ENCODE assay signal across 12 cellular contexts in genomic region chr1:19342077-19342775, GRCh38. TPM values are rescaled to one million over a fixed set of nuclear protein-coding genes. Genes with fewer than 3 reads are reported as not detected.
DNase-seq lines count a peak whose midpoint lies in the region; ATAC-seq, FAIRE-seq and TF ChIP-seq lines count a peak whose summit lies in the region.
"Had no signal": no experiment of that assay in that cellular context is flagged by ENCODE, and none has a peak within 500 bp of the region (broad histone marks: within the 10 kb centered on the region; RNA-seq: fewer than 3 reads in every experiment).

No MANE protein-coding gene starts in this region.

- H3K79me1 ChIP-seq in H1 (ENCODE audit: low read depth, low read length), result no peaks in the 10 kb centered on the region

- H3K36me3 ChIP-seq in H1 (ENCODE audit: control insufficient read depth in 2 of 4, insufficient read depth in 4 of 4, low read length in 3 of 4) (peaks cover 3 to 18% (median 5%) of the 10 kb centered on the region in 4 experiments; a peak in 4 of 8 replicates), right atrium auricular region (peaks cover 73% of the 10 kb centered on the region)

- H3K36me3 Mint-ChIP-seq in activated naive CD4-positive, alpha-beta T cell treated with anti-CD3 and anti-CD28 coated beads, Interleukin-2, amount 50 U/mL, for 72 hours, result no peaks in the 10 kb centered on the region
- peaks cover 8% of the 10 kb centered on the region for H3K36me3 Mint-ChIP-seq in type B pancreatic cell
- H3K36me3 Mint-ChIP-seq: activated naive CD8-positive, alpha-beta T cell had no signal

- no peak for TF ChIP-seq EP300 in H1 (IDR thresholded peaks at IDR 0.05; ENCODE audit: borderline replicate concordance in 1 of 2, low read depth in 2 of 2, low read length in 2 of 2)

- DNase-seq in activated naive CD4-positive, alpha-beta T cell treated with anti-CD3 and anti-CD28 coated beads, Interleukin-2, amount 50 U/mL, for 72 hours (ENCODE audit: low spot score in 2 of 2), result no peak
- DNase-seq in activated naive CD4-positive, alpha-beta T cell (lab: John Stamatoyannopoulos, UW), result no peak
- DNase-seq in H1 (ENCODE audit: low read depth in 1 of 2, low spot score in 2 of 2) (no peak), right atrium auricular region (ENCODE audit: low spot score) (peak; percentile 66), type B pancreatic cell (ENCODE audit: extremely low spot score, unreplicated experiment) (no peak), KG1 (lab: John Stamatoyannopoulos, UW) (no peak)
- DNase-seq: NCI-H187 had no signal

- H3K4me1 ChIP-seq in H1 (replicated peaks in 1 of 4; ENCODE audit: control insufficient read depth in 3 of 4, insufficient read depth in 4 of 4, low read length in 3 of 4) (peaks cover 0 to 15% (median 10%) of the 10 kb centered on the region in 4 experiments; a peak in 5 of 7 replicates), right atrium auricular region (peaks cover 0 to 30% of the 10 kb centered on the region in 2 donors)

- H2BK20ac ChIP-seq in H1 (ENCODE audit: low read length), result no peak overlapping the region

- H3K56ac ChIP-seq in H1 (replicated peaks; ENCODE audit: insufficient read length, low read depth, low read length), result no peak overlapping the region

- H3K9me3 ChIP-seq in H1 (ENCODE audit: insufficient read depth in 2 of 2, low read depth in 1 of 2, low read length in 1 of 2) (no peaks in the 10 kb centered on the region), right atrium auricular region (no peaks in the 10 kb centered on the region)
- H3K9me3 ChIP-seq: thyroid gland had no signal

- TF ChIP-seq CTCF in H1 (IDR thresholded peaks at IDR 0.05; ENCODE audit: control extremely low read depth in 1 of 3, insufficient read depth in 1 of 3, low read depth in 1 of 3, low read length in 3 of 3), result no peak
- no peak for TF ChIP-seq CTCF in right atrium auricular region (IDR thresholded peaks at IDR 0.05)
- no peak for TF ChIP-seq CTCF in type B pancreatic cell (conservative IDR thresholded peaks at IDR 0.05)

- H3K23me2 ChIP-seq in H1 (ENCODE audit: low read depth, low read length), result peaks cover 2% of the 10 kb centered on the region; the same call in 1 of the 2 replicates

- H3K4me3 Mint-ChIP-seq in type B pancreatic cell, result peak overlapping the region; percentile 4
- H3K4me3 Mint-ChIP-seq: activated B cell treated with CpG ODN at 0.5 μM for 24 hours; activated naive CD8-positive, alpha-beta T cell had no signal

- H3K9me3 Mint-ChIP-seq in activated naive CD4-positive, alpha-beta T cell treated with anti-CD3 and anti-CD28 coated beads, Interleukin-2, amount 50 U/mL, for 72 hours, result no peaks in the 10 kb centered on the region
- H3K9me3 Mint-ChIP-seq in type B pancreatic cell, result no peaks in the 10 kb centered on the region
- H3K9me3 Mint-ChIP-seq: activated B cell treated with CpG ODN at 0.5 μM for 24 hours had no signal

- H4K20me1 ChIP-seq in H1 (replicated peaks in 1 of 2; ENCODE audit: control insufficient read depth in 1 of 2, insufficient read depth in 2 of 2, low read length in 2 of 2), result peaks cover 6% of the 10 kb centered on the region in 2 experiments

- H2AFZ ChIP-seq in H1 (ENCODE audit: low read length), result no peak overlapping the region

- POLR2A ChIA-PET in H1 (lab: Charles Lee; ENCODE audit: partially characterized antibody), result interaction anchor here (1.5 kb wide), 2 partner anchors 11 kb away, joined by 3 to 5 read pairs; no protein-coding TSS in a partner anchor

- no peak overlapping the region for H3K18ac ChIP-seq in H1 (ENCODE audit: extremely low read depth, low read length)

- no peak for TF ChIP-seq POLR2A in H1 (IDR thresholded peaks at IDR 0.05; ENCODE audit: control extremely low read depth in 1 of 2, low read depth in 2 of 2, low read length in 2 of 2)

- H4K91ac ChIP-seq in H1 (replicated peaks; ENCODE audit: insufficient read length, low read length), result no peak overlapping the region

- no peak overlapping the region for H2BK15ac ChIP-seq in H1 (ENCODE audit: low read length)

- CTCF ChIA-PET in H1 (lab: Charles Lee; ENCODE audit: partially characterized antibody), result interaction anchor here (0.6 to 8.0 kb wide), 45 partner anchors 8 to 1422 kb away, joined by 3 to 72 read pairs (median 4); partner anchors contain the start of genes AKR7A2 and SLC66A1

- no peak overlapping the region for H3K9ac ChIP-seq in H1 (replicated peaks in 1 of 4; ENCODE audit: extremely low read depth in 1 of 4, low read depth in 3 of 4, low read length in 3 of 4)

- no peak overlapping the region for H3K4me2 ChIP-seq in H1 (ENCODE audit: insufficient read depth in 1 of 2, low read depth in 2 of 2, low read length in 2 of 2)

- H3K4ac ChIP-seq in H1 (replicated peaks; ENCODE audit: insufficient read length, low read depth, low read length), result no peak overlapping the region

- no peaks in the 10 kb centered on the region for H3K27me3 ChIP-seq in H1 (replicated peaks in 1 of 4; ENCODE audit: control insufficient read depth in 3 of 4, extremely low read depth in 1 of 4, insufficient read depth in 3 of 4, low read length in 3 of 4)
- H3K27me3 ChIP-seq in right atrium auricular region, result no peaks in the 10 kb centered on the region
- H3K27me3 ChIP-seq: thyroid gland had no signal

- FAIRE-seq in H1 (lab: Jason Lieb, UNC), result no peak

- no peak overlapping the region for H4K8ac ChIP-seq in H1 (ENCODE audit: extremely low read depth, insufficient read depth, low read length)

- H4K5ac ChIP-seq in H1 (ENCODE audit: insufficient read length, low read depth, low read length), result no peak overlapping the region

- ATAC-seq in activated naive CD4-positive, alpha-beta T cell treated with anti-CD3 and anti-CD28 coated beads, Interleukin-2, amount 50 U/mL, for 72 hours, result no peak
- ATAC-seq in GM19324 (IDR thresholded peaks at IDR 0.05; ENCODE audit: low FRiP score, unreplicated experiment) (no peak), GM18861 (IDR thresholded peaks at IDR 0.05; ENCODE audit: unreplicated experiment) (no peak)

- H3K27ac Mint-ChIP-seq in activated naive CD4-positive, alpha-beta T cell treated with anti-CD3 and anti-CD28 coated beads, Interleukin-2, amount 50 U/mL, for 72 hours, result peak overlapping the region; percentile 12 to 65
- H3K27ac Mint-ChIP-seq in type B pancreatic cell, result peak overlapping the region; percentile 56
- H3K27ac Mint-ChIP-seq: activated naive CD8-positive, alpha-beta T cell had no signal

- no peak overlapping the region for H2AK5ac ChIP-seq in H1 (ENCODE audit: low read depth, low read length)

- H3K27me3 Mint-ChIP-seq in type B pancreatic cell, result no peaks in the 10 kb centered on the region
- H3K27me3 Mint-ChIP-seq: activated B cell treated with CpG ODN at 0.5 μM for 24 hours; activated naive CD8-positive, alpha-beta T cell had no signal

- H3K4me3 ChIP-seq in H1 (ENCODE audit: extremely low read depth in 1 of 4, insufficient read depth in 2 of 4, low read depth in 3 of 4, low read length in 4 of 4) (no peak overlapping the region), right atrium auricular region (no peak overlapping the region)
- H3K4me3 ChIP-seq: thyroid gland had no signal

- 96% methylated on average over 28 of the region's 28 CpGs; no CpG with 5 or more reads in 1 of the 2 experiments for WGBS in H1 (ENCODE audit: extremely low coverage in 1 of 2, insufficient coverage in 1 of 2, insufficient read length in 1 of 2, insufficient replicate concordance in 2 of 2, low coverage in 1 of 2, low lambda C conversion rate in 2 of 2, missing lambda C conversion rate in 1 of 2), 2 experiments

- TF ChIP-seq RAD21 in H1 (IDR thresholded peaks at IDR 0.05 in 1 of 2, conservative IDR thresholded peaks at IDR 0.05 in 1 of 2; ENCODE audit: low read depth in 2 of 2, low read length in 2 of 2), result no peak

- H3K79me2 ChIP-seq in H1 (ENCODE audit: control insufficient read depth in 1 of 2, insufficient read depth in 2 of 2, low read length in 2 of 2), result no peaks in the 10 kb centered on the region

- H3K23ac ChIP-seq in H1 (ENCODE audit: insufficient read length), result no peak overlapping the region

- no peak overlapping the region for H2BK12ac ChIP-seq in H1 (ENCODE audit: low read depth, low read length)

- H3K27ac ChIP-seq in H1 (ENCODE audit: low read depth, low read length), result 0 out of 2 replicates have a peak overlapping the region, but pooled peaks have one; percentile 15
- H3K27ac ChIP-seq in right atrium auricular region, result peak overlapping the region; percentile 16 to 56
- H3K27ac ChIP-seq: thyroid gland had no signal

- peaks cover 20% of the 10 kb centered on the region for H3K4me1 Mint-ChIP-seq in type B pancreatic cell (ENCODE audit: unreplicated experiment)
- H3K4me1 Mint-ChIP-seq: activated B cell treated with CpG ODN at 0.5 μM for 24 hours had no signal

- no peak overlapping the region for H2BK5ac ChIP-seq in H1 (ENCODE audit: low read depth, low read length)

- no peak overlapping the region for H3K14ac ChIP-seq in H1 (ENCODE audit: insufficient read length)

- no peak overlapping the region for H2BK120ac ChIP-seq in H1 (replicated peaks; ENCODE audit: low read depth, low read length)

RNA-seq across cellular contexts. Expression of gene SLC66A1, which starts 30.1 kb away (rescaled TPM):
- 1 to 10 TPM; 6.7 to 7.2 TPM for total RNA-seq in activated naive CD4-positive, alpha-beta T cell treated with anti-CD3 and anti-CD28 coated beads, Interleukin-2, amount 50 U/mL, for 72 hours
- 14.0 and 16.8 TPM in 2 replicates for total RNA-seq in H1 (2021; fragmentation: NEBNext Ultra II Directional; extraction: Animal tissue kit (Norgen Biotek cat#: 25700))
- 27.9 and 34.2 TPM in 2 replicates for polyA plus RNA-seq in H1 (2011; rRNA removed)
- 23.4 TPM for polyA plus RNA-seq in H1 (2011; cell fraction: cytosol; rRNA removed)
- 21.8 TPM for polyA plus RNA-seq in H1 (2011; cell fraction: nucleus; rRNA removed)
- 11.6 to 22.2 TPM (median 17.2 TPM) in 4 replicates for polyA plus RNA-seq in H1 (2012, experiment 1 of 2)
- 13.6 TPM for polyA plus RNA-seq in H1 (2012, experiment 2 of 2)
- 14.9 TPM for polyA plus RNA-seq in H1 (2013, experiment 1 of 2)
- polyA plus RNA-seq in H1 (2013, experiment 2 of 2), result 14.4 TPM
- polyA minus RNA-seq in H1 (2011; rRNA and poly(A)+ RNA removed), result 14.6 and 17.5 TPM in 2 replicates
- 12.1 TPM for polyA minus RNA-seq in H1 (2011; cell fraction: cytosol; rRNA and poly(A)+ RNA removed)
- 15.3 TPM for polyA minus RNA-seq in H1 (2011; cell fraction: nucleus; rRNA and poly(A)+ RNA removed)
- total RNA-seq in right atrium auricular region (1 to 10 TPM; 6.8 to 9.7 TPM), type B pancreatic cell (ENCODE audit: low replicate concordance) (18.3 and 24.1 TPM in 2 replicates)

RNA-seq across cellular contexts. Expression of gene AKR7A2, which starts 30.3 kb away (rescaled TPM):
- 10 to 100 TPM; 42.9 to 50.2 TPM for total RNA-seq in activated naive CD4-positive, alpha-beta T cell treated with anti-CD3 and anti-CD28 coated beads, Interleukin-2, amount 50 U/mL, for 72 hours
- 32.0 and 34.5 TPM in 2 replicates for total RNA-seq in H1 (2021; fragmentation: NEBNext Ultra II Directional; extraction: Animal tissue kit (Norgen Biotek cat#: 25700))
- 47.9 and 48.3 TPM in 2 replicates for polyA plus RNA-seq in H1 (2011; rRNA removed)
- polyA plus RNA-seq in H1 (2011; cell fraction: cytosol; rRNA removed), result 35.9 TPM
- 41.0 TPM for polyA plus RNA-seq in H1 (2011; cell fraction: nucleus; rRNA removed)
- polyA plus RNA-seq in H1 (2012, experiment 1 of 2), result 24.1 to 37.1 TPM (median 34.7 TPM) in 4 replicates
- polyA plus RNA-seq in H1 (2012, experiment 2 of 2), result 43.0 TPM
- polyA plus RNA-seq in H1 (2013, experiment 1 of 2), result 24.6 TPM
- 23.7 TPM for polyA plus RNA-seq in H1 (2013, experiment 2 of 2)
- polyA minus RNA-seq in H1 (2011; rRNA and poly(A)+ RNA removed), result 20.4 and 20.9 TPM in 2 replicates
- polyA minus RNA-seq in H1 (2011; cell fraction: cytosol; rRNA and poly(A)+ RNA removed), result 26.2 TPM
- polyA minus RNA-seq in H1 (2011; cell fraction: nucleus; rRNA and poly(A)+ RNA removed), result 25.6 TPM
- 10 to 100 TPM; 51.1 to 69.3 TPM for total RNA-seq in right atrium auricular region
- 57.2 and 75.2 TPM in 2 replicates for total RNA-seq in type B pancreatic cell (ENCODE audit: low replicate concordance)

RNA-seq across cellular contexts. Expression of gene AKR7A3, which starts 53.7 kb away (rescaled TPM):
- under 1 TPM; 0.68 to 0.93 TPM for total RNA-seq in activated naive CD4-positive, alpha-beta T cell treated with anti-CD3 and anti-CD28 coated beads, Interleukin-2, amount 50 U/mL, for 72 hours
- total RNA-seq in H1 (2021; fragmentation: NEBNext Ultra II Directional; extraction: Animal tissue kit (Norgen Biotek cat#: 25700)), result 0.65 TPM in 2 replicates
- 0.62 and 0.72 TPM in 2 replicates for polyA plus RNA-seq in H1 (2011; rRNA removed)
- polyA plus RNA-seq in H1 (2011; cell fraction: cytosol; rRNA removed), result 0.66 TPM
- 2.7 TPM for polyA plus RNA-seq in H1 (2011; cell fraction: nucleus; rRNA removed)
- polyA plus RNA-seq in H1 (2012, experiment 1 of 2), result 0.60 to 1.0 TPM (median 0.71 TPM) in 4 replicates
- polyA plus RNA-seq in H1 (2012, experiment 2 of 2), result 0.43 TPM
- polyA plus RNA-seq in H1 (2013, experiment 1 of 2), result 0.49 TPM
- 0.59 TPM for polyA plus RNA-seq in H1 (2013, experiment 2 of 2)
- 0.12 and 0.19 TPM in 2 replicates for polyA minus RNA-seq in H1 (2011; rRNA and poly(A)+ RNA removed)
- polyA minus RNA-seq in H1 (2011; cell fraction: cytosol; rRNA and poly(A)+ RNA removed), result not detected
- 0.80 TPM for polyA minus RNA-seq in H1 (2011; cell fraction: nucleus; rRNA and poly(A)+ RNA removed)
- total RNA-seq in right atrium auricular region (under 1 TPM in 1 of 2 donors, not detected in 1; 0.20 TPM), type B pancreatic cell (ENCODE audit: low replicate concordance) (1.3 and 4.6 TPM in 2 replicates)
